ENCODE assay signal across 8 cellular contexts in the genomic region with DNA sequence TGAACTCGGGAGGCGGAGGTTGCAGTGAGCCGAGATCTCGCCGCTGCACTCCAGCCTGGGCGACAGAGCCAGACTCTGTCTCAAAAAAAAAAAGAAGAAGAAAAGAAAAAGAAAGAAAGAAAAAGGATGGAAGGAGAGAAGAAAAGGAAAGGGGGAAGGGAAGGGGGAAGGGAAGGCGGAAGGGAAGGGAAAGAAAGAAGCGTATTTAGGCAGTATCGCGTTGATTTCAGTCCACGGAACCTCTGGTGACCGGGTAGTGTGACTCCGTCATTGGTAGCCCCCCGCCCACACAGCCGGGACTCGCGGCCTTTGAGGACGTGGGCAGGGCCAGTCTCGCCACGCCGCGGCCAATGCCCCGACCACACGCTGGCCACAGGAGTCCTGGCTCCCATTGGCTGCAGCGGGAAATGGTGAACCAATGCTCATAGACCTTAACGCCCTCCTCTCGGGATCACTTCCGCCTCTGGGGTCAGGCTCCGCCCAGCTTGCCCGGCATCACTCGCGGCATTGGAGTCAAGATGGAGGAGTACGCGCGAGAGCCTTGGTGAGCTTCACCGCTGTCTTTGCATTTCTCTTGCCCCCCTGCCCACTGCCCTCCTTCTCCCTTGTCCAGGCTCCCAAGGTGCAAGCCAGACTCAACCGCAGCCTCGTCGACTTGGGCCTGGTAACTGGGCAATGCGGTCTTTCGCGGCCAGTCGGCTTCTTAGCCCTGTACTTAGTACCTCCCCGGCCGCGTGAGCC. TPM values are rescaled to one million over a fixed set of nuclear protein-coding genes. Genes with fewer than 3 reads are reported as not detected.
DNase-seq lines count a peak whose midpoint lies in the region; ATAC-seq and TF ChIP-seq lines count a peak whose summit lies in the region.

A gene (plus strand): TSS at position 495 of the 741 bp plus-strand sequence. CDS start 24 bp downstream, at position 519.

- H3F3A ChIP-seq in DOHH2 (ENCODE audit: control insufficient read depth, insufficient read depth), result no peaks in the 10 kb centered on the region
- H3F3A ChIP-seq in GM23338 (replicated peaks; ENCODE audit: low read depth), result no peaks in the 10 kb centered on the region; the same call in 1 of the 2 replicates

- H3K27ac ChIP-seq in DOHH2 (ENCODE audit: low read depth, low read length) (peak within 1 kb of the TSS; percentile 37), GM23338 (ENCODE audit: low read depth) (peak within 1 kb of the TSS; percentile 95), fibroblast of lung (ENCODE audit: insufficient read depth, low read length) (peak within 1 kb of the TSS; percentile 94)
- peak within 1 kb of the TSS; percentile 83 for H3K27ac ChIP-seq in naive thymus-derived CD4-positive, alpha-beta T cell (ENCODE audit: low read depth, low read length)

- POLR2A ChIA-PET in naive thymus-derived CD4-positive, alpha-beta T cell (lab: Charles Lee), result interaction anchor here (0.8 to 1.8 kb wide), 5 partner anchors 9 to 59 kb away, joined by 3 to 8 read pairs (median 5); a partner anchor contains a TSS

- ATAC-seq in GM23338, result peak; percentile 99
- ATAC-seq in naive thymus-derived CD4-positive, alpha-beta T cell, result peak; percentile 99
- peak; percentile 98 to 99 for ATAC-seq in stimulated activated naive B cell treated with anti-CD40 and anti-IgM and Interleukin-4, amounts not matched to agents 10 μg/mL and 1 μg/mL and 100 μg/mL, for 72 hours (replicated peaks)

- H3K9me2 ChIP-seq in DOHH2 (replicated peaks; ENCODE audit: control insufficient read depth, low read length) (no peaks in the 10 kb centered on the region), GM23338 (ENCODE audit: insufficient read depth) (no peaks in the 10 kb centered on the region)

- peaks cover 35% of the 10 kb centered on the region for H3K36me3 ChIP-seq in DOHH2 (ENCODE audit: control insufficient read depth, low read length)
- H3K36me3 ChIP-seq in GM23338 (ENCODE audit: insufficient read depth), result peaks cover 23% of the 10 kb centered on the region
- no peaks in the 10 kb centered on the region for H3K36me3 ChIP-seq in fibroblast of lung (ENCODE audit: control insufficient read depth, insufficient read depth, low read length)
- H3K36me3 ChIP-seq in naive thymus-derived CD4-positive, alpha-beta T cell (ENCODE audit: control insufficient read depth in 2 of 3, insufficient read depth in 3 of 3, low read length in 3 of 3), result peaks cover 0 to 28% (median 13%) of the 10 kb centered on the region in 3 experiments

- H3K4me1 ChIP-seq in DOHH2 (ENCODE audit: control insufficient read depth, low read length), result peaks cover 17% of the 10 kb centered on the region
- H3K4me1 ChIP-seq in GM23338 (ENCODE audit: insufficient read depth), result peaks cover 8% of the 10 kb centered on the region; the same call in 1 of the 2 replicates
- peaks cover 2% of the 10 kb centered on the region for H3K4me1 ChIP-seq in fibroblast of lung (ENCODE audit: control insufficient read depth, extremely low read depth, insufficient read depth, low read length)
- peaks cover 11 to 14% of the 10 kb centered on the region in 2 donors for H3K4me1 ChIP-seq in naive thymus-derived CD4-positive, alpha-beta T cell (ENCODE audit: control insufficient read depth in 2 of 2, insufficient read depth in 2 of 2, low read length in 2 of 2)

- peak within 1 kb of the TSS; percentile 94 for H3K9ac ChIP-seq in fibroblast of lung (ENCODE audit: insufficient read depth, low read length)

- intact Hi-C loops in naive thymus-derived CD4-positive, alpha-beta T cell (cut with micrococcal nuclease), result loop anchor here (1.0 to 10.0 kb wide), 10 partner anchors 27 to 1012 kb away; a partner anchor contains a TSS

- peak within 1 kb of the TSS; percentile 98 for H3K27ac Mint-ChIP-seq in GM23338
- H3K27ac Mint-ChIP-seq in naive thymus-derived CD4-positive, alpha-beta T cell, result peak within 1 kb of the TSS; percentile 89 to 99 (median 97)
- H3K27ac Mint-ChIP-seq in stimulated activated naive B cell treated with anti-CD40 and anti-IgM and Interleukin-4, amounts not matched to agents 10 μg/mL and 1 μg/mL and 100 μg/mL, for 72 hours, result peak within 1 kb of the TSS; percentile 99

- H4K20me1 ChIP-seq in DOHH2 (ENCODE audit: control insufficient read depth, insufficient read depth, low read depth, low read length) (no peaks in the 10 kb centered on the region), GM23338 (replicated peaks; ENCODE audit: insufficient read depth) (peaks cover 25% of the 10 kb centered on the region), fibroblast of lung (ENCODE audit: control insufficient read depth, extremely low read depth, insufficient read depth, low read length) (no peaks in the 10 kb centered on the region)

- H3K4me1 Mint-ChIP-seq in GM23338, result peaks cover 7% of the 10 kb centered on the region; the same call in 2 of the 3 replicates
- H3K4me1 Mint-ChIP-seq in naive thymus-derived CD4-positive, alpha-beta T cell, result peaks cover 15 to 32% (median 25%) of the 10 kb centered on the region in 7 donors
- H3K4me1 Mint-ChIP-seq in stimulated activated naive B cell treated with anti-CD40 and anti-IgM and Interleukin-4, amounts not matched to agents 10 μg/mL and 1 μg/mL and 100 μg/mL, for 72 hours, result peaks cover 7 to 16% of the 10 kb centered on the region in 2 donors

- H3K4me3 ChIP-seq in DOHH2 (ENCODE audit: low read length), result peak within 1 kb of the TSS; percentile 87
- H3K4me3 ChIP-seq in GM23338, result peak within 1 kb of the TSS; percentile 97
- H3K4me3 ChIP-seq in fibroblast of lung (replicated peaks in 1 of 4; ENCODE audit: control extremely low read depth in 1 of 4, insufficient read depth in 1 of 4, low read depth in 3 of 4, low read length in 4 of 4), result peak within 1 kb of the TSS; percentile 70 to 100 (median 96)
- peak within 1 kb of the TSS; percentile 97 for H3K4me3 ChIP-seq in naive thymus-derived CD4-positive, alpha-beta T cell (ENCODE audit: low read length)

- H3K4me3 Mint-ChIP-seq in GM23338, result peak within 1 kb of the TSS; percentile 97
- peak within 1 kb of the TSS; percentile 90 to 100 (median 98) for H3K4me3 Mint-ChIP-seq in naive thymus-derived CD4-positive, alpha-beta T cell
- H3K4me3 Mint-ChIP-seq in stimulated activated naive B cell treated with anti-CD40 and anti-IgM and Interleukin-4, amounts not matched to agents 10 μg/mL and 1 μg/mL and 100 μg/mL, for 72 hours, result peak within 1 kb of the TSS; percentile 91 to 99

- H2AFZ ChIP-seq in GM23338, result peak within 1 kb of the TSS; percentile 93
- H2AFZ ChIP-seq in fibroblast of lung (ENCODE audit: low read length), result peak within 1 kb of the TSS; percentile 99

- H3K79me2 ChIP-seq in DOHH2 (ENCODE audit: control insufficient read depth, low read length) (peaks cover 47% of the 10 kb centered on the region), GM23338 (replicated peaks; ENCODE audit: insufficient read depth) (peaks cover 45% of the 10 kb centered on the region), fibroblast of lung (ENCODE audit: control insufficient read depth, insufficient read depth, low read length) (peaks cover 22% of the 10 kb centered on the region)

- no peaks in the 10 kb centered on the region for H3K9me3 ChIP-seq in DOHH2 (ENCODE audit: control insufficient read depth, insufficient read depth, low read length)
- H3K9me3 ChIP-seq in fibroblast of lung (ENCODE audit: control insufficient read depth, insufficient read depth, low read depth, low read length), result no peaks in the 10 kb centered on the region
- no peaks in the 10 kb centered on the region for H3K9me3 ChIP-seq in naive thymus-derived CD4-positive, alpha-beta T cell (ENCODE audit: control insufficient read depth in 2 of 3, low read length in 3 of 3)

- no peaks in the 10 kb centered on the region for H3K9me3 Mint-ChIP-seq in GM23338
- peaks cover 0 to 1% (median 0%) of the 10 kb centered on the region in 11 donors for H3K9me3 Mint-ChIP-seq in naive thymus-derived CD4-positive, alpha-beta T cell
- no peaks in the 10 kb centered on the region for H3K9me3 Mint-ChIP-seq in stimulated activated naive B cell treated with anti-CD40 and anti-IgM and Interleukin-4, amounts not matched to agents 10 μg/mL and 1 μg/mL and 100 μg/mL, for 72 hours

- peaks cover 30% of the 10 kb centered on the region for H3K36me3 Mint-ChIP-seq in GM23338 (ENCODE audit: low read depth)
- H3K36me3 Mint-ChIP-seq in naive thymus-derived CD4-positive, alpha-beta T cell, result peaks cover 0 to 8% (median under 1%) of the 10 kb centered on the region in 5 donors
- H3K36me3 Mint-ChIP-seq in stimulated activated naive B cell treated with anti-CD40 and anti-IgM and Interleukin-4, amounts not matched to agents 10 μg/mL and 1 μg/mL and 100 μg/mL, for 72 hours, result peaks cover 13 to 18% of the 10 kb centered on the region in 2 donors

- CTCF ChIA-PET in naive thymus-derived CD4-positive, alpha-beta T cell (lab: Charles Lee), result interaction anchor here (0.7 to 1.5 kb wide), 2 partner anchors 26 to 59 kb away, joined by 5 read pairs; no protein-coding TSS in a partner anchor

- peaks cover 4% of the 10 kb centered on the region for H3K27me3 Mint-ChIP-seq in GM23338 (ENCODE audit: insufficient read depth, low read depth, poor library complexity)
- peaks cover 0 to 2% (median 0%) of the 10 kb centered on the region in 5 donors for H3K27me3 Mint-ChIP-seq in naive thymus-derived CD4-positive, alpha-beta T cell
- H3K27me3 Mint-ChIP-seq in stimulated activated naive B cell treated with anti-CD40 and anti-IgM and Interleukin-4, amounts not matched to agents 10 μg/mL and 1 μg/mL and 100 μg/mL, for 72 hours, result peaks cover 0 to under 1% of the 10 kb centered on the region in 2 donors

- TF ChIP-seq CTCF in DOHH2 (IDR thresholded peaks at IDR 0.05; ENCODE audit: low read depth, low read length, poor library complexity, severe bottlenecking), result no peak
- no peak for TF ChIP-seq CTCF in GM23338 (conservative IDR thresholded peaks at IDR 0.05; ENCODE audit: low read depth in 2 of 2)
- TF ChIP-seq CTCF in fibroblast of lung (conservative IDR thresholded peaks at IDR 0.05 in 1 of 2, IDR thresholded peaks at IDR 0.05 in 1 of 2; ENCODE audit: low read depth in 1 of 2, low read length in 2 of 2), result no peak

- H3K4me2 ChIP-seq in DOHH2 (ENCODE audit: low read length), result peak within 1 kb of the TSS; percentile 82
- peak within 1 kb of the TSS; percentile 86 for H3K4me2 ChIP-seq in GM23338
- peak within 1 kb of the TSS; percentile 99 for H3K4me2 ChIP-seq in fibroblast of lung (ENCODE audit: extremely low read depth, insufficient read depth, low read length)

- DNase-seq in GM23338 (ENCODE audit: low spot score) (peak; percentile 98), LHCN-M2 (ENCODE audit: low read depth) (peak; percentile 98), RPMI8226 (peak; percentile 98), fibroblast of lung (ENCODE audit: low read depth in 2 of 2) (peak; percentile 98 to 99)
- DNase-seq in activated T-helper 1 cell treated with anti-CD3 and anti-CD28 coated beads, Interleukin-2, amount 50 U/mL, for 16 hours (ENCODE audit: low read depth in 1 of 2, low spot score in 1 of 2), result peak; percentile 83 to 85
- peak; percentile 84 to 94 (median 90) for DNase-seq in naive thymus-derived CD4-positive, alpha-beta T cell
- peak; percentile 95 for DNase-seq in stimulated activated naive B cell treated with anti-CD40 and anti-IgM and Interleukin-4, amounts not matched to agents 10 μg/mL and 1 μg/mL and 100 μg/mL, for 72 hours

- H3K27me3 ChIP-seq in DOHH2 (ENCODE audit: control insufficient read depth, low read length) (no peaks in the 10 kb centered on the region), GM23338 (ENCODE audit: insufficient read depth) (no peaks in the 10 kb centered on the region), fibroblast of lung (ENCODE audit: control insufficient read depth, insufficient read depth, low read length) (no peaks in the 10 kb centered on the region)
- no peaks in the 10 kb centered on the region for H3K27me3 ChIP-seq in naive thymus-derived CD4-positive, alpha-beta T cell (ENCODE audit: control insufficient read depth in 2 of 2, insufficient read depth in 2 of 2, low read length in 2 of 2)

RNA-seq across cellular contexts. Expression of the gene that starts here (rescaled TPM):
- 38.5 and 45.9 TPM in 2 replicates for total RNA-seq in GM23338 (2014; rRNA removed; shearing (Covaris generic))
- polyA plus RNA-seq in GM23338 (2016; fragmentation: Nextera tagmentation; extraction: Ambion mirVana) (53.4 and 60.0 TPM in 2 replicates), fibroblast of lung (102 and 103 TPM in 2 replicates)
- total RNA-seq in LHCN-M2 (2014; rRNA removed) (62.8 and 63.1 TPM in 2 replicates), fibroblast of lung (41.9 and 47.7 TPM in 2 replicates)
- polyA plus RNA-seq in LHCN-M2 (2012), result 63.0 TPM
- 87.4 and 89.3 TPM in 2 replicates for polyA plus RNA-seq in fibroblast of lung (2012)
- 0.82 and 37.3 TPM in 2 replicates for polyA minus RNA-seq in fibroblast of lung (ENCODE audit: low replicate concordance)
- 10 to 100 TPM; 27.1 to 58.4 (median 43.1) TPM for total RNA-seq in naive thymus-derived CD4-positive, alpha-beta T cell
- 10 to 100 TPM; 20.6 to 25.5 TPM for polyA plus RNA-seq in naive thymus-derived CD4-positive, alpha-beta T cell

Comparison
In these comparisons a context has a peak if more than half of its experiments do, and no peak if none do; other contexts are left out.
1. Peak in every context shown above with its lines: DNase-seq, ATAC-seq, H3K4me3 ChIP-seq and H3K27ac ChIP-seq.
2. H3K27ac ChIP-seq: peak in every context shown above with its lines; median percentile 95 in GM23338; 94 in fibroblast of lung; 83 in naive thymus-derived CD4-positive, alpha-beta T cell; 37 in DOHH2.